Comparison of ENCODE assay signal across 29 cellular contexts in the genomic region with DNA sequence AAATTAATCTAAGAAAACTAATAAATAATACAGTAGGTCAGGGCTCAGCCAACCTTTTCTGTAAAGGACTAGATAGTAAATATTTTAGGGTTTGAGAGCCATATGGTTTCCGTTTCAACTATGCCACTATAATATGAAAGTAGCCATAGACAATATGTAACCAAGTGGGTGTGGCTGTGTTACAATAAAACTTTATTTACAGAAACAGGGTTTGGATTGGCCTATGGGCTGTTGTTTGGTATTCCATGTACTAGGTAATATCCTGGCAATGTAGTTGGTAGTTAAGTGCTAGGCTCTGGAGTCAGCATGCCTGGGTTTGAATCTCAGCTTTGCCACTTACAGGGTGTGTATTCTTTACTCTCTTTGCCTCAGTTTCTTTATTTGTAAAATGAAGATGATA.
"Had no signal": no experiment of that assay in that cellular context is flagged by ENCODE, and none has a peak within 500 bp of the region (broad histone marks: within the 10 kb centered on the region; RNA-seq: fewer than 3 reads in every experiment).

No MANE protein-coding gene starts in this region.

- H3K4me3 ChIP-seq: stomach, suprapubic skin, testis, thoracic aorta, thyroid gland, tibial artery, tibial nerve, transverse colon, upper lobe of left lung, upper lobe of right lung, uterus, vagina had no signal

- H3K27ac ChIP-seq: stomach, suprapubic skin, testis, thoracic aorta, thyroid gland, tibial artery, tibial nerve, transverse colon, upper lobe of left lung, upper lobe of right lung, uterus, vagina had no signal

- H3K9me3 Mint-ChIP-seq: stimulated activated naive CD8-positive, alpha-beta T cell treated with anti-CD3 and anti-CD28 coated beads, Interleukin-15, amount 100 ng/mL, for 72 hours; type B pancreatic cell had no signal

- FAIRE-seq: urothelium cell line had no signal

- H3K4me3 Mint-ChIP-seq: stimulated activated effector memory CD8-positive, alpha-beta T cell treated with anti-CD3 and anti-CD28 coated beads, Interleukin-12 subunit alpha, Interleukin-12 subunit beta, amount 100 ng/mL, for 72 hours; stimulated activated memory B cell treated with anti-CD40 and anti-IgM and Interleukin-4, amounts not matched to agents 10 μg/mL and 1 μg/mL and 100 μg/mL, for 72 hours; stimulated activated naive B cell treated with anti-CD40 and anti-IgM and Interleukin-4, amounts not matched to agents 10 μg/mL and 1 μg/mL and 100 μg/mL, for 72 hours; stimulated activated naive CD8-positive, alpha-beta T cell treated with anti-CD3 and anti-CD28 coated beads, Interleukin-15, amount 100 ng/mL, for 72 hours; stimulated activated naive CD8-positive, alpha-beta T cell treated with anti-CD3 and anti-CD28 coated beads, Interleukin-15, Interleukin-2, amounts not matched to agents 100 ng/mL and 50 ng/mL, for 24 hours; type B pancreatic cell had no signal

- H3K4me1 ChIP-seq: stomach, suprapubic skin, testis, thyroid gland, tibial artery, tibial nerve, transverse colon, upper lobe of left lung, upper lobe of right lung, uterus, vagina had no signal

- DNase-seq: stimulated activated CD4-positive, alpha-beta T cell treated with anti-CD3 and anti-CD28 coated beads, Interleukin-2, amount 100 ng/mL, for 48 hours; stimulated activated CD4-positive, alpha-beta T cell treated with anti-CD3 and anti-CD28 coated beads, Interleukin-4, amount 100 ng/mL, for 1 hour; stimulated activated CD4-positive, alpha-beta T cell treated with anti-CD3 and anti-CD28 coated beads, Interleukin-4, amount 100 ng/mL, for 24 hours; stimulated activated CD4-positive, alpha-beta T cell treated with anti-CD3 and anti-CD28 coated beads, Interleukin-4, amount 100 ng/mL, for 4 hours; stimulated activated CD8-positive, alpha-beta memory T cell treated with anti-CD3 and anti-CD28 coated beads, Interleukin-4, amount 100 ng/mL, for 48 hours; stimulated activated naive B cell treated with anti-CD40 and anti-IgM and Interleukin-4, amounts not matched to agents 10 μg/mL and 1 μg/mL and 100 μg/mL, for 72 hours; stimulated activated naive CD4-positive, alpha-beta T cell; stimulated activated naive CD4-positive, alpha-beta T cell treated with Interleukin-2 at 50 U/mL for 16 hours; stimulated activated naive CD8-positive, alpha-beta T cell treated with anti-CD3 and anti-CD28 coated beads, Interleukin-15, amount 100 ng/mL, for 72 hours; stimulated activated naive CD8-positive, alpha-beta T cell treated with anti-CD3 and anti-CD28 coated beads, Interleukin-15, Interleukin-2, amounts not matched to agents 100 U/mL and 50 U/mL, for 24 hours; stomach; substantia nigra; testis; thyroid gland; tibial artery; transverse colon; trophoblast cell; upper lobe of left lung; upper lobe of right lung; uterus had no signal

- H3K27ac Mint-ChIP-seq: stimulated activated effector memory CD8-positive, alpha-beta T cell treated with anti-CD3 and anti-CD28 coated beads, Interleukin-12 subunit alpha, Interleukin-12 subunit beta, amount 100 ng/mL, for 72 hours; stimulated activated memory B cell treated with anti-CD40 and anti-IgM and Interleukin-4, amounts not matched to agents 10 μg/mL and 1 μg/mL and 100 μg/mL, for 72 hours; stimulated activated naive B cell treated with anti-CD40 and anti-IgM and Interleukin-4, amounts not matched to agents 10 μg/mL and 1 μg/mL and 100 μg/mL, for 72 hours; stimulated activated naive CD8-positive, alpha-beta T cell treated with anti-CD3 and anti-CD28 coated beads, Interleukin-15, amount 100 ng/mL, for 72 hours; stimulated activated naive CD8-positive, alpha-beta T cell treated with anti-CD3 and anti-CD28 coated beads, Interleukin-15, Interleukin-2, amounts not matched to agents 100 ng/mL and 50 ng/mL, for 24 hours; type B pancreatic cell had no signal

- H3K27me3 ChIP-seq: testis, thyroid gland, tibial artery, tibial nerve, upper lobe of left lung, upper lobe of right lung, uterus, vagina had no signal

- ATAC-seq: stimulated activated effector memory CD8-positive, alpha-beta T cell treated with anti-CD3 and anti-CD28 coated beads, Interleukin-12 subunit alpha, Interleukin-12 subunit beta, amount 100 ng/mL, for 72 hours; stimulated activated memory B cell treated with anti-CD40 and anti-IgM and Interleukin-4, amounts not matched to agents 10 μg/mL and 1 μg/mL and 100 μg/mL, for 72 hours; stimulated activated naive B cell treated with anti-CD40 and anti-IgM and Interleukin-4, amounts not matched to agents 10 μg/mL and 1 μg/mL and 100 μg/mL, for 72 hours; stimulated activated naive CD8-positive, alpha-beta T cell treated with anti-CD3 and anti-CD28 coated beads, Interleukin-15, amount 100 ng/mL, for 72 hours; stimulated activated naive CD8-positive, alpha-beta T cell treated with anti-CD3 and anti-CD28 coated beads, Interleukin-15, Interleukin-2, amounts not matched to agents 100 U/mL and 50 U/mL, for 24 hours; upper lobe of right lung had no signal

- H3K9me3 ChIP-seq: suprapubic skin, testis, thoracic aorta, thyroid gland, tibial artery, transverse colon, upper lobe of left lung, upper lobe of right lung, uterus, vagina had no signal

- H3K36me3 Mint-ChIP-seq: stimulated activated effector memory CD8-positive, alpha-beta T cell treated with anti-CD3 and anti-CD28 coated beads, Interleukin-12 subunit alpha, Interleukin-12 subunit beta, amount 100 ng/mL, for 72 hours; stimulated activated memory B cell treated with anti-CD40 and anti-IgM and Interleukin-4, amounts not matched to agents 10 μg/mL and 1 μg/mL and 100 μg/mL, for 72 hours; stimulated activated naive B cell treated with anti-CD40 and anti-IgM and Interleukin-4, amounts not matched to agents 10 μg/mL and 1 μg/mL and 100 μg/mL, for 72 hours; type B pancreatic cell had no signal

- H3K36me3 ChIP-seq: stomach, suprapubic skin, thoracic aorta, thyroid gland, tibial artery, tibial nerve, transverse colon, upper lobe of left lung, upper lobe of right lung, uterus, vagina had no signal

- H3K4me1 Mint-ChIP-seq: stimulated activated memory B cell treated with anti-CD40 and anti-IgM and Interleukin-4, amounts not matched to agents 10 μg/mL and 1 μg/mL and 100 μg/mL, for 72 hours; stimulated activated naive B cell treated with anti-CD40 and anti-IgM and Interleukin-4, amounts not matched to agents 10 μg/mL and 1 μg/mL and 100 μg/mL, for 72 hours; stimulated activated naive CD8-positive, alpha-beta T cell treated with anti-CD3 and anti-CD28 coated beads, Interleukin-15, amount 100 ng/mL, for 72 hours had no signal
